In genomic region chr17:835263-835662, GRCh38 we compare ENCODE assay signal across 10 cellular contexts. TPM values are rescaled to one million over a fixed set of nuclear protein-coding genes. Genes with fewer than 3 reads are reported as not detected.
A peak's percentile ranks its signal among the peaks of the same experiment; 100 is the strongest.
DNase-seq lines count a peak whose midpoint lies in the region; ATAC-seq and TF ChIP-seq lines count a peak whose summit lies in the region.
"Had no signal": no experiment of that assay in that cellular context is flagged by ENCODE, and none has a peak within 500 bp of the region (broad histone marks: within the 10 kb centered on the region; RNA-seq: fewer than 3 reads in every experiment).

No MANE protein-coding gene starts in this region.

- CTCF ChIA-PET in T-cell (lab: Charles Lee) = no interaction called here

- intact Hi-C loops in sciatic nerve (cut with DNase I) = no loop called here

- no peak overlapping the region for H2AFZ ChIP-seq in GM23248

- H3K27ac Mint-ChIP-seq in glutamatergic neuron (ENCODE audit: unreplicated experiment) (peak overlapping the region; percentile 49), T-cell (no peak overlapping the region)

- POLR2A ChIA-PET in T-cell (lab: Charles Lee) = no interaction called here

- no peaks in the 10 kb centered on the region for H4K20me1 ChIP-seq in GM23248 (ENCODE audit: insufficient read depth)

- no peaks in the 10 kb centered on the region for H3K36me3 ChIP-seq in GM23248 (ENCODE audit: low read depth)

- H3K9me3 Mint-ChIP-seq in glutamatergic neuron (ENCODE audit: unreplicated experiment) (peaks cover 26% of the 10 kb centered on the region), T-cell (no peaks in the 10 kb centered on the region)
- H3K9me3 Mint-ChIP-seq in activated T-cell treated with anti-CD3 and anti-CD28 coated beads, Interleukin-2, amount 50 U/mL, for 4 hours = no peaks in the 10 kb centered on the region

- H3K4me3 Mint-ChIP-seq in glutamatergic neuron (ENCODE audit: unreplicated experiment) = peak overlapping the region; percentile 18
- H3K4me3 Mint-ChIP-seq in activated T-cell treated with anti-CD3 and anti-CD28 coated beads, Interleukin-2, amount 50 U/mL, for 4 hours = no peak overlapping the region
- no peak overlapping the region for H3K4me3 Mint-ChIP-seq in T-cell

- in situ Hi-C loops in GM23248 (cut with MboI) = no loop called here

- H3K27me3 Mint-ChIP-seq in glutamatergic neuron (ENCODE audit: unreplicated experiment) = peaks cover 12% of the 10 kb centered on the region
- H3K27me3 Mint-ChIP-seq in activated T-cell treated with anti-CD3 and anti-CD28 coated beads, Interleukin-2, amount 50 U/mL, for 4 hours (ENCODE audit: low read depth) = peaks cover 8% of the 10 kb centered on the region
- H3K27me3 Mint-ChIP-seq in T-cell = peaks cover 2 to 3% of the 10 kb centered on the region in 2 donors

- 1 to 2% methylated on average over 8 to 9 of the region's 9 CpGs for WGBS in GM23248 (ENCODE audit: low coverage in 1 of 2, low lambda C conversion rate in 2 of 2, missing lambda C conversion rate in 2 of 2), 2 experiments

- H3K79me2 ChIP-seq in GM23248 (ENCODE audit: insufficient read depth) = peaks cover 57% of the 10 kb centered on the region

- peak overlapping the region; percentile 10 for H3K4me2 ChIP-seq in GM23248 (ENCODE audit: unreplicated experiment)

- H3K36me3 Mint-ChIP-seq in glutamatergic neuron (ENCODE audit: unreplicated experiment) = peaks cover 9% of the 10 kb centered on the region
- H3K36me3 Mint-ChIP-seq in activated T-cell treated with anti-CD3 and anti-CD28 coated beads, Interleukin-2, amount 50 U/mL, for 4 hours (ENCODE audit: insufficient read depth) = no peaks in the 10 kb centered on the region
- no peaks in the 10 kb centered on the region for H3K36me3 Mint-ChIP-seq in T-cell

- H3K4me1 Mint-ChIP-seq in glutamatergic neuron (ENCODE audit: low read depth, unreplicated experiment) (peaks cover 12% of the 10 kb centered on the region), T-cell (no peaks in the 10 kb centered on the region)
- no peaks in the 10 kb centered on the region for H3K4me1 Mint-ChIP-seq in activated T-cell treated with anti-CD3 and anti-CD28 coated beads, Interleukin-2, amount 50 U/mL, for 4 hours (ENCODE audit: low read depth)

- peak overlapping the region; percentile 84 for H3K27ac ChIP-seq in GM23248

- no peaks in the 10 kb centered on the region for H3K27me3 ChIP-seq in GM23248 (replicated peaks; ENCODE audit: insufficient read depth)

- peaks cover 13% of the 10 kb centered on the region for H3F3A ChIP-seq in GM23248 (ENCODE audit: insufficient read depth)

- H3K4me3 ChIP-seq in GM23248 = 0 out of 2 replicates have a peak overlapping the region, but pooled peaks have one; percentile 12

- H3K9me3 ChIP-seq in GM23248 (ENCODE audit: low read depth) = no peaks in the 10 kb centered on the region

- peak; percentile 98 for DNase-seq in GM23248
- peak; percentile 52 for DNase-seq in T1000 (lab: John Stamatoyannopoulos, UW)
- no peak for DNase-seq in glutamatergic neuron
- DNase-seq in sciatic nerve (ENCODE audit: low spot score) = no peak
- DNase-seq in stimulated activated CD4-positive, alpha-beta T cell treated with anti-CD3 and anti-CD28 coated beads, Interleukin-15, amount 100 ng/mL, for 24 hours = no peak
- no peak for DNase-seq in GM19240 (ENCODE audit: insufficient read length, low spot score)
- no peak for DNase-seq in activated T-cell treated with anti-CD3 and anti-CD28 coated beads, Interleukin-2, amount 50 U/mL, for 4 hours
- DNase-seq in T-cell = no peak
- DNase-seq: NCI-H446 had no signal

- TF ChIP-seq CTCF in glutamatergic neuron (IDR thresholded peaks at IDR 0.05; ENCODE audit: partially characterized antibody, unreplicated experiment) = no peak

- peak overlapping the region; percentile 58 for H3K9ac ChIP-seq in GM23248

- H3K4me1 ChIP-seq in GM23248 (ENCODE audit: insufficient read depth) = peaks cover 5% of the 10 kb centered on the region

- peak; percentile 91 for ATAC-seq in sciatic nerve
- no peak for ATAC-seq in activated T-cell treated with anti-CD3 and anti-CD28 coated beads, Interleukin-2, amount 50 U/mL, for 4 hours
- no peak for ATAC-seq in T-cell (replicated peaks in 1 of 4)
- ATAC-seq: esophagus mucosa had no signal

- no peaks in the 10 kb centered on the region for H3K9me2 ChIP-seq in GM23248 (ENCODE audit: insufficient read depth)

RNA-seq across cellular contexts. Expression of gene MRM3, which starts 53.1 kb away (rescaled TPM):
- total RNA-seq in GM23248 (2014; rRNA removed; shearing (Covaris generic)) = 19.1 and 28.7 TPM in 2 replicates
- polyA plus RNA-seq in GM23248 (2016; fragmentation: Nextera tagmentation; extraction: Ambion mirVana) = 19.3 and 21.7 TPM in 2 replicates
- total RNA-seq in glutamatergic neuron (ENCODE audit: unreplicated experiment) (11.8 TPM), sciatic nerve (12.1 TPM), T-cell (10 to 100 TPM; 23.0 to 34.1 (median 25.6) TPM)
- 10 to 100 TPM; 42.3 to 46.9 (median 44.4) TPM for total RNA-seq in activated T-cell treated with anti-CD3 and anti-CD28 coated beads, Interleukin-2, amount 50 U/mL, for 4 hours

RNA-seq across cellular contexts. Expression of gene GLOD4, which starts 53.2 kb away (rescaled TPM):
- total RNA-seq in GM23248 (2014; rRNA removed; shearing (Covaris generic)) = 76.3 and 85.7 TPM in 2 replicates
- 63.5 and 67.7 TPM in 2 replicates for polyA plus RNA-seq in GM23248 (2016; fragmentation: Nextera tagmentation; extraction: Ambion mirVana)
- total RNA-seq in glutamatergic neuron (ENCODE audit: unreplicated experiment) (80.1 TPM), sciatic nerve (55.7 TPM), T-cell (10 to 100 TPM; 66.9 to 85.1 (median 76.8) TPM)
- 10 to 100 TPM; 63.7 to 71.9 (median 69.7) TPM for total RNA-seq in activated T-cell treated with anti-CD3 and anti-CD28 coated beads, Interleukin-2, amount 50 U/mL, for 4 hours

Comparison
In these comparisons a context has a peak if more than half of its experiments do, and no peak if none do; other contexts are left out.
1. DNase-seq: peak in GM23248 (single experiment) and T1000 (single experiment); none in glutamatergic neuron (single experiment), sciatic nerve (single experiment), stimulated activated CD4-positive, alpha-beta T cell treated with anti-CD3 and anti-CD28 coated beads, Interleukin-15, amount 100 ng/mL, for 24 hours (single experiment), GM19240 (single experiment), activated T-cell treated with anti-CD3 and anti-CD28 coated beads, Interleukin-2, amount 50 U/mL, for 4 hours (single experiment) and T-cell (0 of 34).